In genomic region chr2:101012054-101012705, GRCh38 we compare ENCODE assay signal across 9 cellular contexts. TPM values are rescaled to one million over a fixed set of nuclear protein-coding genes. Genes with fewer than 3 reads are reported as not detected.
A peak's percentile ranks its signal among the peaks of the same experiment; 100 is the strongest.
DNase-seq lines count a peak whose midpoint lies in the region; ATAC-seq and TF ChIP-seq lines count a peak whose summit lies in the region.
"Had no signal": no experiment of that assay in that cellular context is flagged by ENCODE, and none has a peak within 500 bp of the region (broad histone marks: within the 10 kb centered on the region; RNA-seq: fewer than 3 reads in every experiment).

No MANE protein-coding gene starts in this region.

- BruUV-seq in Calu3 (replicated peaks; lab: Mats Ljungman, UMichigan) (no TSS peak), MCF 10A (replicated peaks; lab: Mats Ljungman, UMichigan) (no TSS peak)

- H3K4me3 Mint-ChIP-seq in Calu3 (ENCODE audit: low read depth, unreplicated experiment) (no peak overlapping the region), WTC11 (no peak overlapping the region), MCF 10A (ENCODE audit: unreplicated experiment) (no peak overlapping the region)

- peak; percentile 66 for ATAC-seq in GM19324 (IDR thresholded peaks at IDR 0.05; ENCODE audit: low FRiP score, unreplicated experiment)
- peak; percentile 96 for ATAC-seq in HG02884 (IDR thresholded peaks at IDR 0.05; ENCODE audit: unreplicated experiment)
- no peak for ATAC-seq in WTC11

- intact Hi-C loops in Calu3 (cut with micrococcal nuclease; ENCODE audit: unreplicated experiment) (no loop called here), MCF 10A (cut with micrococcal nuclease) (loop anchor here (1.0 kb wide), 2 partner anchors 141 to 193 kb away; no protein-coding TSS in a partner anchor)

- no peaks in the 10 kb centered on the region for H3K27me3 Mint-ChIP-seq in Calu3 (ENCODE audit: unreplicated experiment)
- H3K27me3 Mint-ChIP-seq in WTC11 (ENCODE audit: low read depth), result no peaks in the 10 kb centered on the region
- no peaks in the 10 kb centered on the region for H3K27me3 Mint-ChIP-seq in MCF 10A (ENCODE audit: insufficient read depth, unreplicated experiment)

- POLR2A ChIA-PET in WTC11 (lab: Charles Lee) (interaction anchor here (1.0 kb wide), 1 partner anchor 10 kb away, joined by 3 read pairs; the partner anchor contains the start of gene RPL31), MCF 10A (lab: Yijun Ruan, JAX) (interaction anchor here (0.6 to 1.7 kb wide), 15 partner anchors 9 to 241 kb away, joined by 3 to 15 read pairs (median 4); partner anchors contain the start of genes CNOT11, RPL31 and TBC1D8)

- no peaks in the 10 kb centered on the region for H3K9me3 Mint-ChIP-seq in Calu3 (ENCODE audit: low read depth, unreplicated experiment)
- no peaks in the 10 kb centered on the region for H3K9me3 Mint-ChIP-seq in WTC11
- no peaks in the 10 kb centered on the region for H3K9me3 Mint-ChIP-seq in MCF 10A (ENCODE audit: unreplicated experiment)

- CTCF ChIA-PET in Calu3 (lab: Charles Lee), result interaction anchor here (0.6 to 1.3 kb wide), 11 partner anchors 9 to 402 kb away, joined by 3 to 11 read pairs (median 4); partner anchors contain the start of gene RPL31
- CTCF ChIA-PET in WTC11 (lab: Charles Lee), result interaction anchor here (0.7 to 3.4 kb wide), 21 partner anchors 10 to 417 kb away, joined by 3 to 21 read pairs (median 3); partner anchors contain the start of genes CNOT11 and RPL31
- CTCF ChIA-PET in MCF 10A (lab: Yijun Ruan, JAX), result interaction anchor here (0.6 to 3.9 kb wide), 28 partner anchors 9 to 410 kb away, joined by 3 to 56 read pairs (median 4); partner anchors contain the start of gene TBC1D8

- peaks cover 21% of the 10 kb centered on the region for H3K4me1 Mint-ChIP-seq in Calu3 (ENCODE audit: low read depth, unreplicated experiment)
- peaks cover 15% of the 10 kb centered on the region for H3K4me1 Mint-ChIP-seq in WTC11
- H3K4me1 Mint-ChIP-seq in MCF 10A (ENCODE audit: insufficient read depth, unreplicated experiment), result peaks cover 3% of the 10 kb centered on the region

- H3K27ac Mint-ChIP-seq in Calu3 (ENCODE audit: unreplicated experiment) (peak overlapping the region; percentile 57), WTC11 (peak overlapping the region; percentile 77), MCF 10A (ENCODE audit: low read depth, unreplicated experiment) (no peak overlapping the region)

- TF ChIP-seq CTCF in Calu3 (IDR thresholded peaks at IDR 0.05; ENCODE audit: unreplicated experiment), result no peak
- no peak for TF ChIP-seq CTCF in WTC11 (IDR thresholded peaks at IDR 0.05)
- TF ChIP-seq CTCF in MCF 10A (IDR thresholded peaks at IDR 0.05; ENCODE audit: unreplicated experiment), result no peak

- H3K36me3 Mint-ChIP-seq in Calu3 (ENCODE audit: insufficient read depth, unreplicated experiment) (peaks cover 70% of the 10 kb centered on the region), WTC11 (peaks cover 73% of the 10 kb centered on the region), MCF 10A (ENCODE audit: insufficient read depth, unreplicated experiment) (peaks cover 90% of the 10 kb centered on the region)

- DNase-seq in Calu3 (no peak), WTC11 (ENCODE audit: low spot score) (no peak), NCI-H748 treated with DMSO at 0.1 percent for 48 hours (lab: John Stamatoyannopoulos, UW) (no peak), MCF 10A (ENCODE audit: unreplicated experiment) (no peak)
- no peak for DNase-seq in stimulated activated CD4-positive, alpha-beta T cell treated with anti-CD3 and anti-CD28 coated beads, Interleukin-2, amount 100 ng/mL, for 48 hours
- DNase-seq in stimulated activated naive CD4-positive, alpha-beta T cell (lab: John Stamatoyannopoulos, UW), result no peak
- DNase-seq: cerebellar nuclear complex had no signal

TF ChIP-seq in WTC11, 78 proteins besides CTCF, POLR2A, EP300 and RAD21:
- TF ChIP-seq ZNF281 (CRISPR knock-in tag; IDR thresholded peaks at IDR 0.05), result no peak
- no peak for TF ChIP-seq ZNF121 (CRISPR knock-in tag; IDR thresholded peaks at IDR 0.05)
- no peak for TF ChIP-seq TEAD4 (CRISPR knock-in tag; IDR thresholded peaks at IDR 0.05)
- no peak for TF ChIP-seq TP53 (CRISPR knock-in tag; IDR thresholded peaks at IDR 0.05)
- TF ChIP-seq ZNF138 (CRISPR knock-in tag; conservative IDR thresholded peaks at IDR 0.05), result no peak
- TF ChIP-seq FOXP4 (CRISPR knock-in tag; IDR thresholded peaks at IDR 0.05), result no peak
- no peak for TF ChIP-seq FOXK1 (CRISPR knock-in tag; IDR thresholded peaks at IDR 0.05)
- no peak for TF ChIP-seq AR (CRISPR knock-in tag; IDR thresholded peaks at IDR 0.05)
TF ChIP-seq in WTC11: peak in this region for 0.

RNA-seq across cellular contexts. Expression of gene RPL31, which starts 10.1 kb away (rescaled TPM):
- total RNA-seq in Calu3 (2022) (1,080 and 1,158 TPM in 2 replicates), WTC11 (2021) (1,590 to 1,874 TPM (median 1,822 TPM) in 3 replicates), MCF 10A (2022) (1,648 and 1,732 TPM in 2 replicates)
